Comparison of ENCODE assay signal across 8 cellular contexts in the genomic region with DNA sequence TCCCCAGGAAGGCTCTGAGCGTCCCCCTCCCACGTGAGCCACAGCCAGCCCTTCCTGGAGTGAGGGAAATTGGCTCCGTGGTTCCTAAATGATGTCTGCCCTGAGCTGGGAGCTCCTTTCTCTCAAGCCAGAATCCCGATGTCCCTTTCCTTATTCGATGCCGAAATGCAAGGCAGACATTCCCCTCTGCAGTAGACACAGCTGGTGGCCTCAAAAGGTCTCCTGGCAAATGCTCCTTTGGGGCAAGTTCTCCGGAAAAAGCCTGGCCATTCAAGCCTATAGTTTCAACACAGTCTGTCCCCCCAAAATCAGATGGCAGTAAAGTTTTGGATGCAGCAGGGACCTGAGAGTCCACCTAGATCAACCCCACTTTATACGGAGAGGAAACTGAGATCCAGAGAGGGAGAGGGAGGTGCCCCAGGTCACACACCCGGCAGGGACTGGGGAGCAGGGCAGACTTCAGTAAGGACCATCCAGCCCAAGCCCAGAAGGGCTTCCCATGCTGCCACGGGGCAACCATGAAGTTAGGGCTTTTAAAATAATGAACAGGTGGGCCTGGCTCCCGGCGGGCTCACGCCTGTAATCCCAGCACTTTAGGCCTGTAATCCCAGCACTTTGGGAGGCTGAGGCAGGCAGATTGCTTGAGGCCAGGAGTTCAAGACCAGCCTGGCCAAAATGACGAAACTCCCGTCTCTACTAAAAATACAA.
DNase-seq lines count a peak whose midpoint lies in the region; ATAC-seq and TF ChIP-seq lines count a peak whose summit lies in the region.

No MANE protein-coding gene starts in this region.

- no peaks in the 10 kb centered on the region for H3K27me3 ChIP-seq in CD4-positive, alpha-beta T cell (ENCODE audit: control insufficient read depth, insufficient read depth, low read length)

- H3K4me1 Mint-ChIP-seq in CD4-positive, alpha-beta T cell (ENCODE audit: low read depth): peaks cover 10% of the 10 kb centered on the region
- H3K4me1 Mint-ChIP-seq in chondrocyte (ENCODE audit: low read depth): peaks cover 38% of the 10 kb centered on the region
- H3K4me1 Mint-ChIP-seq in naive B cell: peaks cover 13 to 27% (median 18%) of the 10 kb centered on the region in 3 donors

- H3K9me3 ChIP-seq in CD4-positive, alpha-beta T cell (ENCODE audit: control insufficient read depth, low read length): no peaks in the 10 kb centered on the region

- no peaks in the 10 kb centered on the region for H3K9me3 Mint-ChIP-seq in CD4-positive, alpha-beta T cell
- H3K9me3 Mint-ChIP-seq in chondrocyte (ENCODE audit: low read depth) (peaks cover 3% of the 10 kb centered on the region), naive B cell (peaks cover 0 to 6% (median 0%) of the 10 kb centered on the region in 7 donors)

- TF ChIP-seq CTCF in CD4-positive, alpha-beta T cell (IDR thresholded peaks at IDR 0.05): no peak
- no peak for TF ChIP-seq CTCF in chondrocyte (IDR thresholded peaks at IDR 0.05)

- H3K27me3 Mint-ChIP-seq in CD4-positive, alpha-beta T cell: no peaks in the 10 kb centered on the region
- H3K27me3 Mint-ChIP-seq in chondrocyte (ENCODE audit: low read depth) (no peaks in the 10 kb centered on the region), naive B cell (no peaks in the 10 kb centered on the region)

- H3K36me3 Mint-ChIP-seq in CD4-positive, alpha-beta T cell (ENCODE audit: low read depth): no peaks in the 10 kb centered on the region
- H3K36me3 Mint-ChIP-seq in chondrocyte (ENCODE audit: low read depth): peaks cover 4% of the 10 kb centered on the region
- H3K36me3 Mint-ChIP-seq in naive B cell: no peaks in the 10 kb centered on the region

- ATAC-seq in CD4-positive, alpha-beta T cell (ENCODE audit: poor library complexity): no peak
- ATAC-seq in naive B cell (ENCODE audit: low read depth in 2 of 2): no peak
- ATAC-seq in HG02970 (IDR thresholded peaks at IDR 0.05; ENCODE audit: low FRiP score, unreplicated experiment): no peak
- ATAC-seq in HG03571 (IDR thresholded peaks at IDR 0.05; ENCODE audit: unreplicated experiment): no peak
- no peak for ATAC-seq in GM18870 (IDR thresholded peaks at IDR 0.05; ENCODE audit: unreplicated experiment)

- no peak overlapping the region for H3K27ac Mint-ChIP-seq in CD4-positive, alpha-beta T cell
- H3K27ac Mint-ChIP-seq in chondrocyte (ENCODE audit: unreplicated experiment): peak overlapping the region; percentile 85
- H3K27ac Mint-ChIP-seq in naive B cell: peak overlapping the region in 3 of 6 donors; percentile 70 to 84 (median 76)

- intact Hi-C loops in CD4-positive, alpha-beta T cell (cut with DNase I, micrococcal nuclease): loop anchor here in 1 of 2 experiments (5.0 kb wide), 1 partner anchor 568 kb away; a partner anchor contains a TSS

- H3K4me3 Mint-ChIP-seq in CD4-positive, alpha-beta T cell: peak overlapping the region; percentile 79
- H3K4me3 Mint-ChIP-seq in chondrocyte (ENCODE audit: unreplicated experiment) (peak overlapping the region; percentile 80), naive B cell (peak overlapping the region; percentile 77 to 92 (median 86))

- POLR2A ChIA-PET in CD4-positive, alpha-beta T cell (lab: Charles Lee): no interaction called here

- CTCF ChIA-PET in CD4-positive, alpha-beta T cell (lab: Charles Lee): no interaction called here

- no peak overlapping the region for H3K27ac ChIP-seq in CD4-positive, alpha-beta T cell (ENCODE audit: low read depth, low read length)

- DNase-seq in CD4-positive, alpha-beta T cell: no peak
- DNase-seq in M059J (ENCODE audit: low read depth) (peak; percentile 31), chondrocyte (ENCODE audit: low spot score) (no peak), naive B cell (no peak), iPS-NIHi11 (ENCODE audit: low spot score) (no peak)
